In the genomic region with DNA sequence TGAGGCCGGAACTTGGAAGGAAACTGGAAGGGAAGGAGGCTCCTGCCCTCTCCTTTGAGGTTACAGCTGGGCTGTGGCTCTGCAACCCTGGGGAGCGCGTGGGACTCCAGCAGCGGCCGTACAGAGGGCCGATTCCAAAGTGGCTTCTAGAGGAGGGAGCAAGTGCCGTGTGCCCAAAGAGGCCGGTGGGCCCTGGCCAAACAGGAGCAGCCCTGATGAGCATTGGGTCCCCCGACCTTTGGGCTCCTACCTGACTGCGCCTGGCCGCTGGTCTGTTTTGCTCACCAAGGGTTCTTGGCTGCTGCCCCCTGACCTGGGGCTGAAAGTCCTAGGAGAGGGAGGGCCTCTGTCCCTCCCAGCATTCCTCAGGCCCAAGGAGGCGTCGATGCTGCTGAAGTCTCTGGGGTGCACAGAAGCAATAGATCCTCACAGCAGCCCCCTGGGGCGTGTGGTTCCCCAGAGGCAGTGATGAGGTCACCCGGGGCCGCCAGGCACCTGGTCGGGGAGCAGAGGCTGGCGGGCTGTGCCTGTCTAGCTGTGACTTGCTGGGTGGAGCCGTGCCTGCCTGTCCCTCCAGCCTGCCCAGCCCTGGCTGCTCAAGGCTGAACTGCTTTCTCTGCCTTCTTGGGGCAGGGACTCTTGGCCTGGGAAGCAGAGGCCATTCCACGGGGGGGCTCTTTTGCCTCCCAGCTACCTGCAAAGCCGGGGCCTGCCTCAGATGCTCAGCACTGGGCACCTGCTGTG, we compare ENCODE assay signal across 9 cellular contexts. TPM values are rescaled to one million over a fixed set of nuclear protein-coding genes. Genes with fewer than 3 reads are reported as not detected.
DNase-seq lines count a peak whose midpoint lies in the region; ATAC-seq, FAIRE-seq and TF ChIP-seq lines count a peak whose summit lies in the region.
"Had no signal": no experiment of that assay in that cellular context is flagged by ENCODE, and none has a peak within 500 bp of the region (broad histone marks: within the 10 kb centered on the region; RNA-seq: fewer than 3 reads in every experiment).

No MANE protein-coding gene starts in this region.

- H4K8ac ChIP-seq in H1 (ENCODE audit: extremely low read depth, insufficient read depth, low read length), result 0 out of 2 replicates have a peak overlapping the region, but pooled peaks have one; percentile 9

- no peak overlapping the region for H2BK12ac ChIP-seq in H1 (ENCODE audit: low read depth, low read length)

- peaks cover 78% of the 10 kb centered on the region for H3K4me1 Mint-ChIP-seq in activated naive CD4-positive, alpha-beta T cell treated with anti-CD3 and anti-CD28 coated beads for 36 hours (ENCODE audit: low read depth)
- H3K4me1 Mint-ChIP-seq in stimulated activated naive B cell treated with anti-CD40 and anti-IgM and Interleukin-4, amounts not matched to agents 10 μg/mL and 1 μg/mL and 100 μg/mL, for 72 hours, result peaks cover 58 to 90% of the 10 kb centered on the region in 2 donors

- no peak for TF ChIP-seq EP300 in H1 (IDR thresholded peaks at IDR 0.05; ENCODE audit: borderline replicate concordance in 1 of 2, low read depth in 2 of 2, low read length in 2 of 2)

- peak overlapping the region; percentile 99 for H3K27ac Mint-ChIP-seq in activated naive CD4-positive, alpha-beta T cell treated with anti-CD3 and anti-CD28 coated beads for 36 hours
- peak overlapping the region; percentile 94 for H3K27ac Mint-ChIP-seq in stimulated activated naive B cell treated with anti-CD40 and anti-IgM and Interleukin-4, amounts not matched to agents 10 μg/mL and 1 μg/mL and 100 μg/mL, for 72 hours

- no peak for TF ChIP-seq POLR2A in H1 (IDR thresholded peaks at IDR 0.05; ENCODE audit: control extremely low read depth in 1 of 2, low read depth in 2 of 2, low read length in 2 of 2)
- no peak for TF ChIP-seq POLR2A in testis (IDR thresholded peaks at IDR 0.05)

- WGBS in H1 (ENCODE audit: extremely low coverage in 1 of 2, insufficient coverage in 1 of 2, insufficient read length in 1 of 2, insufficient replicate concordance in 2 of 2, low coverage in 1 of 2, low lambda C conversion rate in 2 of 2, missing lambda C conversion rate in 1 of 2), 2 experiments, result 86% methylated on average over 18 of the region's 21 CpGs; no CpG with 5 or more reads in 1 of the 2 experiments
- 70 to 78% methylated on average over 11 to 19 of the region's 21 CpGs for WGBS in testis, 2 donors

- intact Hi-C loops in activated naive CD4-positive, alpha-beta T cell treated with anti-CD3 and anti-CD28 coated beads for 36 hours (cut with micrococcal nuclease), result no loop called here
- intact Hi-C loops in testis (cut with DNase I; ENCODE audit: low total_unique reads), result no loop called here

- H3K9me3 Mint-ChIP-seq in activated naive CD4-positive, alpha-beta T cell treated with anti-CD3 and anti-CD28 coated beads for 36 hours, result no peaks in the 10 kb centered on the region
- H3K9me3 Mint-ChIP-seq in stimulated activated naive B cell treated with anti-CD40 and anti-IgM and Interleukin-4, amounts not matched to agents 10 μg/mL and 1 μg/mL and 100 μg/mL, for 72 hours, result no peaks in the 10 kb centered on the region

- no peak for FAIRE-seq in H1 (lab: Jason Lieb, UNC)

- no peaks in the 10 kb centered on the region for H3K27me3 Mint-ChIP-seq in activated naive CD4-positive, alpha-beta T cell treated with anti-CD3 and anti-CD28 coated beads for 36 hours (ENCODE audit: low read depth)
- H3K27me3 Mint-ChIP-seq in stimulated activated naive B cell treated with anti-CD40 and anti-IgM and Interleukin-4, amounts not matched to agents 10 μg/mL and 1 μg/mL and 100 μg/mL, for 72 hours, result no peaks in the 10 kb centered on the region

- H3K9me3 ChIP-seq in MM.1S (replicated peaks; ENCODE audit: insufficient read depth, low read length) (no peaks in the 10 kb centered on the region), H1 (ENCODE audit: insufficient read depth in 2 of 2, low read depth in 1 of 2, low read length in 1 of 2) (no peaks in the 10 kb centered on the region), testis (no peaks in the 10 kb centered on the region), WERI-Rb-1 (ENCODE audit: severe bottlenecking) (no peaks in the 10 kb centered on the region)

- peak; percentile 33 for DNase-seq in activated naive CD4-positive, alpha-beta T cell treated with anti-CD3 and anti-CD28 coated beads for 36 hours
- no peak for DNase-seq in activated naive CD4-positive, alpha-beta T cell (lab: John Stamatoyannopoulos, UW)
- DNase-seq in MM.1S (peak; percentile 4), H1 (ENCODE audit: low read depth in 1 of 2, low spot score in 2 of 2) (no peak), testis (no peak), DMS153 treated with DMSO at 0.1 percent for 48 hours (lab: John Stamatoyannopoulos, UW; ENCODE audit: unreplicated experiment) (no peak), WERI-Rb-1 (no peak)
- peak; percentile 87 for DNase-seq in stimulated activated naive B cell treated with anti-CD40 and anti-IgM and Interleukin-4, amounts not matched to agents 10 μg/mL and 1 μg/mL and 100 μg/mL, for 72 hours
- DNase-seq: stimulated activated CD4-positive, alpha-beta T cell treated with anti-CD3 and anti-CD28 coated beads, Interleukin-4, amount 100 ng/mL, for 4 hours had no signal

- H3K27ac ChIP-seq in MM.1S (ENCODE audit: low read length), result no peak overlapping the region
- H3K27ac ChIP-seq in H1 (ENCODE audit: low read depth, low read length), result no peak overlapping the region
- H3K27ac ChIP-seq in testis, result peak overlapping the region in 1 of 2 donors; percentile 3
- H3K27ac ChIP-seq in WERI-Rb-1, result no peak overlapping the region

- peaks cover 23% of the 10 kb centered on the region for H3K79me1 ChIP-seq in H1 (ENCODE audit: low read depth, low read length)

- no peak overlapping the region for H4K91ac ChIP-seq in H1 (replicated peaks; ENCODE audit: insufficient read length, low read length)

- no peak overlapping the region for H2BK5ac ChIP-seq in H1 (ENCODE audit: low read depth, low read length)

- peaks cover 59% of the 10 kb centered on the region for H3K36me3 Mint-ChIP-seq in activated naive CD4-positive, alpha-beta T cell treated with anti-CD3 and anti-CD28 coated beads for 36 hours (ENCODE audit: low read depth)
- H3K36me3 Mint-ChIP-seq in stimulated activated naive B cell treated with anti-CD40 and anti-IgM and Interleukin-4, amounts not matched to agents 10 μg/mL and 1 μg/mL and 100 μg/mL, for 72 hours, result peaks cover 53 to 63% of the 10 kb centered on the region in 2 donors

- no peak overlapping the region for H2BK120ac ChIP-seq in H1 (replicated peaks; ENCODE audit: low read depth, low read length)

- H3K4me2 ChIP-seq in MM.1S (ENCODE audit: low read depth, low read length), result no peak overlapping the region
- no peak overlapping the region for H3K4me2 ChIP-seq in H1 (ENCODE audit: insufficient read depth in 1 of 2, low read depth in 2 of 2, low read length in 2 of 2)

- CTCF ChIA-PET in activated naive CD4-positive, alpha-beta T cell treated with anti-CD3 and anti-CD28 coated beads for 36 hours (lab: Charles Lee), result interaction anchor here (1.0 to 1.4 kb wide), 3 partner anchors 8 to 95 kb away, joined by 3 read pairs; no protein-coding TSS in a partner anchor
- CTCF ChIA-PET in H1 (lab: Charles Lee; ENCODE audit: partially characterized antibody), result interaction anchor here (0.7 to 2.2 kb wide), 13 partner anchors 11 to 823 kb away, joined by 3 to 9 read pairs (median 4); no protein-coding TSS in a partner anchor

- peak; percentile 74 to 75 for ATAC-seq in stimulated activated naive B cell treated with anti-CD40 and anti-IgM and Interleukin-4, amounts not matched to agents 10 μg/mL and 1 μg/mL and 100 μg/mL, for 72 hours (replicated peaks)

- peaks cover 42% of the 10 kb centered on the region for H3K4me1 ChIP-seq in MM.1S (ENCODE audit: low read length)
- H3K4me1 ChIP-seq in H1 (replicated peaks in 1 of 4; ENCODE audit: control insufficient read depth in 3 of 4, insufficient read depth in 4 of 4, low read length in 3 of 4), result 0 out of 7 replicates have a peak, but pooled peaks cover 0 to 1% (median 0%) of the 10 kb centered on the region in 4 experiments
- H3K4me1 ChIP-seq in testis, result peaks cover 49% of the 10 kb centered on the region

- H2BK20ac ChIP-seq in H1 (ENCODE audit: low read length), result no peak overlapping the region

- H3K23me2 ChIP-seq in H1 (ENCODE audit: low read depth, low read length), result no peaks in the 10 kb centered on the region

- no peak overlapping the region for H3K56ac ChIP-seq in H1 (replicated peaks; ENCODE audit: insufficient read length, low read depth, low read length)

- H3K27me3 ChIP-seq in MM.1S (replicated peaks; ENCODE audit: insufficient read depth, low read length), result no peaks in the 10 kb centered on the region
- H3K27me3 ChIP-seq in H1 (replicated peaks in 1 of 4; ENCODE audit: control insufficient read depth in 3 of 4, extremely low read depth in 1 of 4, insufficient read depth in 3 of 4, low read length in 3 of 4), result no peaks in the 10 kb centered on the region
- H3K27me3 ChIP-seq in testis, result no peaks in the 10 kb centered on the region
- no peaks in the 10 kb centered on the region for H3K27me3 ChIP-seq in WERI-Rb-1 (ENCODE audit: insufficient read depth, low read depth, severe bottlenecking)

- no peak overlapping the region for H4K5ac ChIP-seq in H1 (ENCODE audit: insufficient read length, low read depth, low read length)

- peaks cover 95% of the 10 kb centered on the region for H3K79me2 ChIP-seq in MM.1S (ENCODE audit: low read length)
- peaks cover 5 to 63% of the 10 kb centered on the region in 2 experiments; a peak in 3 of 4 replicates for H3K79me2 ChIP-seq in H1 (ENCODE audit: control insufficient read depth in 1 of 2, insufficient read depth in 2 of 2, low read length in 2 of 2)

- POLR2A ChIA-PET in H1 (lab: Charles Lee; ENCODE audit: partially characterized antibody), result interaction anchor here (0.7 to 1.4 kb wide), 4 partner anchors 8 to 42 kb away, joined by 3 to 4 read pairs (median 4); no protein-coding TSS in a partner anchor

- H2AFZ ChIP-seq in MM.1S (ENCODE audit: low read length) (no peak overlapping the region), H1 (ENCODE audit: low read length) (no peak overlapping the region)

- H3K4me3 ChIP-seq in MM.1S (ENCODE audit: low read length) (no peak overlapping the region), H1 (ENCODE audit: extremely low read depth in 1 of 4, insufficient read depth in 2 of 4, low read depth in 3 of 4, low read length in 4 of 4) (no peak overlapping the region), testis (no peak overlapping the region), WERI-Rb-1 (ENCODE audit: low read depth, low read length) (no peak overlapping the region)

- peaks cover 61% of the 10 kb centered on the region for H3F3A ChIP-seq in MM.1S (ENCODE audit: insufficient read depth, low read length)

- peaks cover 82% of the 10 kb centered on the region for H4K20me1 ChIP-seq in MM.1S (ENCODE audit: insufficient read depth, low read length)
- H4K20me1 ChIP-seq in H1 (replicated peaks in 1 of 2; ENCODE audit: control insufficient read depth in 1 of 2, insufficient read depth in 2 of 2, low read length in 2 of 2), result peaks cover 16 to 42% of the 10 kb centered on the region in 2 experiments

- no peak overlapping the region for H3K23ac ChIP-seq in H1 (ENCODE audit: insufficient read length)

- H3K4ac ChIP-seq in H1 (replicated peaks; ENCODE audit: insufficient read length, low read depth, low read length), result no peak overlapping the region

- H2BK15ac ChIP-seq in H1 (ENCODE audit: low read length), result no peak overlapping the region

- peak overlapping the region; percentile 80 for H3K4me3 Mint-ChIP-seq in activated naive CD4-positive, alpha-beta T cell treated with anti-CD3 and anti-CD28 coated beads for 36 hours
- peak overlapping the region; percentile 82 to 83 for H3K4me3 Mint-ChIP-seq in stimulated activated naive B cell treated with anti-CD40 and anti-IgM and Interleukin-4, amounts not matched to agents 10 μg/mL and 1 μg/mL and 100 μg/mL, for 72 hours

- H3K18ac ChIP-seq in H1 (ENCODE audit: extremely low read depth, low read length), result no peak overlapping the region

- H2AK5ac ChIP-seq in H1 (ENCODE audit: low read depth, low read length), result no peak overlapping the region

- no peaks in the 10 kb centered on the region for H3K9me2 ChIP-seq in MM.1S (replicated peaks; ENCODE audit: insufficient read depth, low read length)

- no peak overlapping the region for H3K14ac ChIP-seq in H1 (ENCODE audit: insufficient read length)

- TF ChIP-seq CTCF in MM.1S (IDR thresholded peaks at IDR 0.05; ENCODE audit: low read length) (no peak), H1 (IDR thresholded peaks at IDR 0.05; ENCODE audit: control extremely low read depth in 1 of 3, insufficient read depth in 1 of 3, low read depth in 1 of 3, low read length in 3 of 3) (no peak), testis (IDR thresholded peaks at IDR 0.05) (no peak), WERI-Rb-1 (IDR thresholded peaks at IDR 0.05; ENCODE audit: low read depth, low read length) (no peak)

- TF ChIP-seq RAD21 in H1 (IDR thresholded peaks at IDR 0.05 in 1 of 2, conservative IDR thresholded peaks at IDR 0.05 in 1 of 2; ENCODE audit: low read depth in 2 of 2, low read length in 2 of 2), result no peak

- H3K36me3 ChIP-seq in MM.1S (replicated peaks; ENCODE audit: insufficient read depth, low read length) (peaks cover 47% of the 10 kb centered on the region), H1 (ENCODE audit: control insufficient read depth in 2 of 4, insufficient read depth in 4 of 4, low read length in 3 of 4) (peaks cover 9 to 50% (median 33%) of the 10 kb centered on the region in 4 experiments; a peak in 7 of 8 replicates), testis (ENCODE audit: low read depth, missing control alignments) (no peaks in the 10 kb centered on the region), WERI-Rb-1 (peaks cover 44% of the 10 kb centered on the region)

- H3K9ac ChIP-seq in MM.1S (ENCODE audit: low read length) (no peak overlapping the region), H1 (replicated peaks in 1 of 4; ENCODE audit: extremely low read depth in 1 of 4, low read depth in 3 of 4, low read length in 3 of 4) (no peak overlapping the region)

RNA-seq across cellular contexts. Expression of gene RBM38, which starts 9.8 kb away (rescaled TPM):
- total RNA-seq in activated naive CD4-positive, alpha-beta T cell treated with anti-CD3 and anti-CD28 coated beads for 36 hours, result 10 to 100 TPM; 60.3 to 63.1 TPM
- total RNA-seq in H1 (2021; fragmentation: NEBNext Ultra II Directional; extraction: Animal tissue kit (Norgen Biotek cat#: 25700)), result 57.7 and 60.1 TPM in 2 replicates
- 109 and 131 TPM in 2 replicates for polyA plus RNA-seq in H1 (2011; rRNA removed)
- polyA plus RNA-seq in H1 (2011; cell fraction: cytosol; rRNA removed), result 71.9 TPM
- polyA plus RNA-seq in H1 (2011; cell fraction: nucleus; rRNA removed), result 75.2 TPM
- polyA plus RNA-seq in H1 (2012, experiment 1 of 2), result 32.3 to 58.0 TPM (median 56.1 TPM) in 4 replicates
- 61.6 TPM for polyA plus RNA-seq in H1 (2012, experiment 2 of 2)
- 53.7 TPM for polyA plus RNA-seq in H1 (2013, experiment 1 of 2)
- 52.7 TPM for polyA plus RNA-seq in H1 (2013, experiment 2 of 2)
- polyA minus RNA-seq in H1 (2011; rRNA and poly(A)+ RNA removed), result 16.3 and 19.0 TPM in 2 replicates
- polyA minus RNA-seq in H1 (2011; cell fraction: cytosol; rRNA and poly(A)+ RNA removed), result 49.0 TPM
- polyA minus RNA-seq in H1 (2011; cell fraction: nucleus; rRNA and poly(A)+ RNA removed), result 23.7 TPM
- 100 to 1,000 TPM; 108 to 114 TPM for total RNA-seq in testis
- polyA plus RNA-seq in testis (ENCODE audit: insufficient read depth, low read depth, low replicate concordance), result 69.6 TPM

RNA-seq across cellular contexts. Expression of gene RAE1, which starts 49.9 kb away (rescaled TPM):
- total RNA-seq in activated naive CD4-positive, alpha-beta T cell treated with anti-CD3 and anti-CD28 coated beads for 36 hours, result 10 to 100 TPM; 45.6 to 46.5 TPM
- 33.0 and 35.9 TPM in 2 replicates for total RNA-seq in H1 (2021; fragmentation: NEBNext Ultra II Directional; extraction: Animal tissue kit (Norgen Biotek cat#: 25700))
- polyA plus RNA-seq in H1 (2011; rRNA removed), result 44.9 and 58.8 TPM in 2 replicates
- 50.7 TPM for polyA plus RNA-seq in H1 (2011; cell fraction: cytosol; rRNA removed)
- 39.7 TPM for polyA plus RNA-seq in H1 (2011; cell fraction: nucleus; rRNA removed)
- 38.3 to 45.8 TPM (median 41.2 TPM) in 4 replicates for polyA plus RNA-seq in H1 (2012, experiment 1 of 2)
- 20.3 TPM for polyA plus RNA-seq in H1 (2012, experiment 2 of 2)
- polyA plus RNA-seq in H1 (2013, experiment 1 of 2), result 20.4 TPM
- 17.4 TPM for polyA plus RNA-seq in H1 (2013, experiment 2 of 2)
- polyA minus RNA-seq in H1 (2011; rRNA and poly(A)+ RNA removed), result 69.3 and 70.1 TPM in 2 replicates
- 23.9 TPM for polyA minus RNA-seq in H1 (2011; cell fraction: cytosol; rRNA and poly(A)+ RNA removed)
- 69.1 TPM for polyA minus RNA-seq in H1 (2011; cell fraction: nucleus; rRNA and poly(A)+ RNA removed)
- total RNA-seq in testis, result 100 to 1,000 TPM; 111 to 157 TPM
- 292 TPM for polyA plus RNA-seq in testis (ENCODE audit: insufficient read depth, low read depth, low replicate concordance)

Comparison
In these comparisons a context has a peak if more than half of its experiments do, and no peak if none do; other contexts are left out.
1. DNase-seq: peak in activated naive CD4-positive, alpha-beta T cell treated with anti-CD3 and anti-CD28 coated beads for 36 hours (single experiment), MM.1S (single experiment) and stimulated activated naive B cell treated with anti-CD40 and anti-IgM and Interleukin-4, amounts not matched to agents 10 μg/mL and 1 μg/mL and 100 μg/mL, for 72 hours (single experiment); none in activated naive CD4-positive, alpha-beta T cell (0 of 4), H1 (0 of 2), testis (single experiment), DMS153 treated with DMSO at 0.1 percent for 48 hours (single experiment) and WERI-Rb-1 (single experiment).